In the genomic region with DNA sequence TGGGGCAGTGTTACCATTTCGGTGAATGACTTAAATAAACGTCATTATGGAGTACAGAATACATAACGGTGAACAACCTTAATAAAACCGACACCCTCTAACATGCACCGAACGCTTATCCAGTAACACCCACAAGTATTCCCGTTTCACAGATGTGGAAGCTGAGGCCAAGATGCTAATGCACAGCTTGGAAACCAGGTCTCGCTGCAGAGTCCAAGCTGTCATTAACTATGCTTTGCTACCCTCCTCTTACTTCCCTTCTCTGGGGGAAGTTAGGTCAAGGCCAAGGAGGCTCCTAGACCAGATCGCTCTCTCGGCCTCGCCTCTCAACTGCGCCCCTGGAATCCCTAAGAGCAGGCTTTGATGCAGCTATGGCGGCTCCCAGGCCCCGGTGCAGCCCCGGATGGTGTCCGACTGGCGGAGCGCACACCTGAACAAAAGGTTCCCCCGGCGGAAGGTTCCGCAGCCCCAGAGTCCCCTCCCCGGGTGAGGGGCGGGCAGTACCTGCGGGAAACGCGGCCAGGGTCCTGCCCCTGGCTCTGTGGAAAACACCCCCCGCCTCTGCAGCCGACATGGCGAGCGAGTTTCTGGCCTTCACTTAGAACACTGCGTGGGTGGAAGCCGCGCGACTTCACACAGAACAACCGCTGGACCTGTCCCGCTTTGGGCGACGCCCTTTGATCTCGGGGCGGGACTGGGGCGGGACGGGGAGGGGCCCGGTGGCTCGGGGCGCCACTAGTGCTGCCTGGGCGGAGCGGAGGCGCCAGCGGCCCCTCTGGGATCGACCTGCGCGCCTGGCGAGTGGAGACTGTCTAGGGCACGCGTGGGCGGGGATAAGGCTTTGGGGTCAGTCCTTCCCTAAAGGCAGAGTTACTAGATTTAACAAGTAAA, we compare ENCODE assay signal across 1 cellular context.
A peak's percentile ranks its signal among the peaks of the same experiment; 100 is the strongest.
TF ChIP-seq lines count a peak whose summit lies in the region.

A gene with protein sequence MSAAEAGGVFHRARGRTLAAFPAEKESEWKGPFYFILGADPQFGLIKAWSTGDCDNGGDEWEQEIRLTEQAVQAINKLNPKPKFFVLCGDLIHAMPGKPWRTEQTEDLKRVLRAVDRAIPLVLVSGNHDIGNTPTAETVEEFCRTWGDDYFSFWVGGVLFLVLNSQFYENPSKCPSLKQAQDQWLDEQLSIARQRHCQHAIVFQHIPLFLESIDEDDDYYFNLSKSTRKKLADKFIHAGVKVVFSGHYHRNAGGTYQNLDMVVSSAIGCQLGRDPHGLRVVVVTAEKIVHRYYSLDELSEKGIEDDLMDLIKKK (minus strand): TSS at position 685 of the 891 bp plus-strand sequence. CDS start 111 bp downstream, at position 574.

TF ChIP-seq in A549, 52 proteins besides CTCF, POLR2A, EP300 and RAD21 (continued from another document):
- TF ChIP-seq, protein P1, sequence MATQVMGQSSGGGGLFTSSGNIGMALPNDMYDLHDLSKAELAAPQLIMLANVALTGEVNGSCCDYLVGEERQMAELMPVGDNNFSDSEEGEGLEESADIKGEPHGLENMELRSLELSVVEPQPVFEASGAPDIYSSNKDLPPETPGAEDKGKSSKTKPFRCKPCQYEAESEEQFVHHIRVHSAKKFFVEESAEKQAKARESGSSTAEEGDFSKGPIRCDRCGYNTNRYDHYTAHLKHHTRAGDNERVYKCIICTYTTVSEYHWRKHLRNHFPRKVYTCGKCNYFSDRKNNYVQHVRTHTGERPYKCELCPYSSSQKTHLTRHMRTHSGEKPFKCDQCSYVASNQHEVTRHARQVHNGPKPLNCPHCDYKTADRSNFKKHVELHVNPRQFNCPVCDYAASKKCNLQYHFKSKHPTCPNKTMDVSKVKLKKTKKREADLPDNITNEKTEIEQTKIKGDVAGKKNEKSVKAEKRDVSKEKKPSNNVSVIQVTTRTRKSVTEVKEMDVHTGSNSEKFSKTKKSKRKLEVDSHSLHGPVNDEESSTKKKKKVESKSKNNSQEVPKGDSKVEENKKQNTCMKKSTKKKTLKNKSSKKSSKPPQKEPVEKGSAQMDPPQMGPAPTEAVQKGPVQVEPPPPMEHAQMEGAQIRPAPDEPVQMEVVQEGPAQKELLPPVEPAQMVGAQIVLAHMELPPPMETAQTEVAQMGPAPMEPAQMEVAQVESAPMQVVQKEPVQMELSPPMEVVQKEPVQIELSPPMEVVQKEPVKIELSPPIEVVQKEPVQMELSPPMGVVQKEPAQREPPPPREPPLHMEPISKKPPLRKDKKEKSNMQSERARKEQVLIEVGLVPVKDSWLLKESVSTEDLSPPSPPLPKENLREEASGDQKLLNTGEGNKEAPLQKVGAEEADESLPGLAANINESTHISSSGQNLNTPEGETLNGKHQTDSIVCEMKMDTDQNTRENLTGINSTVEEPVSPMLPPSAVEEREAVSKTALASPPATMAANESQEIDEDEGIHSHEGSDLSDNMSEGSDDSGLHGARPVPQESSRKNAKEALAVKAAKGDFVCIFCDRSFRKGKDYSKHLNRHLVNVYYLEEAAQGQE (IDR thresholded peaks at IDR 0.05), result peak; percentile 34; the same call in 1 of the 2 replicates
- TF ChIP-seq RCOR1 (IDR thresholded peaks at IDR 0.05; ENCODE audit: low read depth, low read length), result peak; percentile 94
- TF ChIP-seq, protein P2, sequence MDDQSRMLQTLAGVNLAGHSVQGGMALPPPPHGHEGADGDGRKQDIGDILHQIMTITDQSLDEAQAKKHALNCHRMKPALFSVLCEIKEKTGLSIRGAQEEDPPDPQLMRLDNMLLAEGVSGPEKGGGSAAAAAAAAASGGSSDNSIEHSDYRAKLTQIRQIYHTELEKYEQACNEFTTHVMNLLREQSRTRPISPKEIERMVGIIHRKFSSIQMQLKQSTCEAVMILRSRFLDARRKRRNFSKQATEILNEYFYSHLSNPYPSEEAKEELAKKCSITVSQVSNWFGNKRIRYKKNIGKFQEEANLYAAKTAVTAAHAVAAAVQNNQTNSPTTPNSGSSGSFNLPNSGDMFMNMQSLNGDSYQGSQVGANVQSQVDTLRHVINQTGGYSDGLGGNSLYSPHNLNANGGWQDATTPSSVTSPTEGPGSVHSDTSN (IDR thresholded peaks at IDR 0.05), result peak; percentile 7
- TF ChIP-seq, protein P3, sequence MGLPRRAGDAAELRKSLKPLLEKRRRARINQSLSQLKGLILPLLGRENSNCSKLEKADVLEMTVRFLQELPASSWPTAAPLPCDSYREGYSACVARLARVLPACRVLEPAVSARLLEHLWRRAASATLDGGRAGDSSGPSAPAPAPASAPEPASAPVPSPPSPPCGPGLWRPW (IDR thresholded peaks at IDR 0.05), result no peak
- TF ChIP-seq, protein P4, sequence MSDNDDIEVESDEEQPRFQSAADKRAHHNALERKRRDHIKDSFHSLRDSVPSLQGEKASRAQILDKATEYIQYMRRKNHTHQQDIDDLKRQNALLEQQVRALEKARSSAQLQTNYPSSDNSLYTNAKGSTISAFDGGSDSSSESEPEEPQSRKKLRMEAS (IDR thresholded peaks at IDR 0.05), result peak; percentile 85
- peak; percentile 62; the same call in 1 of the 2 replicates for TF ChIP-seq TFCP2L1 (CRISPR knock-in tag; IDR thresholded peaks at IDR 0.05)
- no peak for TF ChIP-seq FOSL2 (IDR thresholded peaks at IDR 0.05)
- peak; percentile 51; the same call in 1 of the 2 replicates for TF ChIP-seq FOSL2 (CRISPR knock-in tag; IDR thresholded peaks at IDR 0.05)
- TF ChIP-seq RARB (CRISPR knock-in tag; IDR thresholded peaks at IDR 0.05), result no peak; the same call in 1 of the 2 replicates
- TF ChIP-seq KDM5A (IDR thresholded peaks at IDR 0.05), result peak; percentile 78
- TF ChIP-seq POLR2AphosphoS2 (conservative IDR thresholded peaks at IDR 0.05; ENCODE audit: low read length), result no peak
- TF ChIP-seq FOSB (CRISPR knock-in tag; IDR thresholded peaks at IDR 0.05), result 0 out of 2 replicates have a peak, but pooled peaks have one; percentile 47
- TF ChIP-seq KDM1A (IDR thresholded peaks at IDR 0.05; ENCODE audit: low read depth), result peak; percentile 100
- peak; percentile 64; the same call in 1 of the 2 replicates for TF ChIP-seq HOXB5 (CRISPR knock-in tag; IDR thresholded peaks at IDR 0.05)
- no peak for TF ChIP-seq ZSCAN20 (CRISPR knock-in tag; IDR thresholded peaks at IDR 0.05)
- TF ChIP-seq CHD4 (IDR thresholded peaks at IDR 0.05; ENCODE audit: borderline replicate concordance), result peak; percentile 96
- no peak for TF ChIP-seq HEYL (CRISPR knock-in tag; IDR thresholded peaks at IDR 0.05)
- no peak for TF ChIP-seq ESRRA (IDR thresholded peaks at IDR 0.05; ENCODE audit: borderline replicate concordance, low read length)
- TF ChIP-seq FOXS1 (CRISPR knock-in tag; IDR thresholded peaks at IDR 0.05), result no peak
- no peak for TF ChIP-seq ZNF302 (CRISPR knock-in tag; IDR thresholded peaks at IDR 0.05)
- 0 out of 2 replicates have a peak, but pooled peaks have one; percentile 70 for TF ChIP-seq RFX5 (IDR thresholded peaks at IDR 0.05)
- TF ChIP-seq MYC (IDR thresholded peaks at IDR 0.05; ENCODE audit: borderline replicate concordance, low read length), result peak; percentile 43
- TF ChIP-seq SMC3 (IDR thresholded peaks at IDR 0.05), result peak; percentile 43
- no peak for TF ChIP-seq ZFP36 (IDR thresholded peaks at IDR 0.05; ENCODE audit: borderline replicate concordance, partially characterized antibody)
- TF ChIP-seq CBX2 (IDR thresholded peaks at IDR 0.05; ENCODE audit: borderline replicate concordance, low read depth), result no peak
- TF ChIP-seq, protein P5, sequence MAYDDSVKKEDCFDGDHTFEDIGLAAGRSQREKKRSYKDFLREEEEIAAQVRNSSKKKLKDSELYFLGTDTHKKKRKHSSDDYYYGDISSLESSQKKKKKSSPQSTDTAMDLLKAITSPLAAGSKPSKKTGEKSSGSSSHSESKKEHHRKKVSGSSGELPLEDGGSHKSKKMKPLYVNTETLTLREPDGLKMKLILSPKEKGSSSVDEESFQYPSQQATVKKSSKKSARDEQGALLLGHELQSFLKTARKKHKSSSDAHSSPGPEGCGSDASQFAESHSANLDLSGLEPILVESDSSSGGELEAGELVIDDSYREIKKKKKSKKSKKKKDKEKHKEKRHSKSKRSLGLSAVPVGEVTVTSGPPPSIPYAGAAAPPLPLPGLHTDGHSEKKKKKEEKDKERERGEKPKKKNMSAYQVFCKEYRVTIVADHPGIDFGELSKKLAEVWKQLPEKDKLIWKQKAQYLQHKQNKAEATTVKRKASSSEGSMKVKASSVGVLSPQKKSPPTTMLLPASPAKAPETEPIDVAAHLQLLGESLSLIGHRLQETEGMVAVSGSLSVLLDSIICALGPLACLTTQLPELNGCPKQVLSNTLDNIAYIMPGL (CRISPR knock-in tag; IDR thresholded peaks at IDR 0.05; ENCODE audit: borderline replicate concordance), result peak; percentile 58; the same call in 1 of the 2 replicates
- peak; percentile 12 for TF ChIP-seq CHD2 (IDR thresholded peaks at IDR 0.05; ENCODE audit: low read length, partially characterized antibody)
- no peak for TF ChIP-seq BHLHE40 (IDR thresholded peaks at IDR 0.05; ENCODE audit: low read depth, low read length)
- 0 out of 2 replicates have a peak, but pooled peaks have one; percentile 36 for TF ChIP-seq TP53 (CRISPR knock-in tag; IDR thresholded peaks at IDR 0.05)
- TF ChIP-seq HOXB13 (CRISPR knock-in tag; IDR thresholded peaks at IDR 0.05; ENCODE audit: low read depth), result peak; percentile 43; the same call in 1 of the 2 replicates
- TF ChIP-seq, protein P6, sequence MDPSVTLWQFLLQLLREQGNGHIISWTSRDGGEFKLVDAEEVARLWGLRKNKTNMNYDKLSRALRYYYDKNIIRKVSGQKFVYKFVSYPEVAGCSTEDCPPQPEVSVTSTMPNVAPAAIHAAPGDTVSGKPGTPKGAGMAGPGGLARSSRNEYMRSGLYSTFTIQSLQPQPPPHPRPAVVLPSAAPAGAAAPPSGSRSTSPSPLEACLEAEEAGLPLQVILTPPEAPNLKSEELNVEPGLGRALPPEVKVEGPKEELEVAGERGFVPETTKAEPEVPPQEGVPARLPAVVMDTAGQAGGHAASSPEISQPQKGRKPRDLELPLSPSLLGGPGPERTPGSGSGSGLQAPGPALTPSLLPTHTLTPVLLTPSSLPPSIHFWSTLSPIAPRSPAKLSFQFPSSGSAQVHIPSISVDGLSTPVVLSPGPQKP (IDR thresholded peaks at IDR 0.05; ENCODE audit: low read depth, low read length), result no peak
- TF ChIP-seq RNF2 (IDR thresholded peaks at IDR 0.05; ENCODE audit: borderline replicate concordance, low read depth), result no peak
- TF ChIP-seq HDAC2 (IDR thresholded peaks at IDR 0.05), result peak; percentile 99
- TF ChIP-seq, protein P7, sequence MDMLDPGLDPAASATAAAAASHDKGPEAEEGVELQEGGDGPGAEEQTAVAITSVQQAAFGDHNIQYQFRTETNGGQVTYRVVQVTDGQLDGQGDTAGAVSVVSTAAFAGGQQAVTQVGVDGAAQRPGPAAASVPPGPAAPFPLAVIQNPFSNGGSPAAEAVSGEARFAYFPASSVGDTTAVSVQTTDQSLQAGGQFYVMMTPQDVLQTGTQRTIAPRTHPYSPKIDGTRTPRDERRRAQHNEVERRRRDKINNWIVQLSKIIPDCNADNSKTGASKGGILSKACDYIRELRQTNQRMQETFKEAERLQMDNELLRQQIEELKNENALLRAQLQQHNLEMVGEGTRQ (IDR thresholded peaks at IDR 0.05), result no peak
- peak; percentile 97 for TF ChIP-seq PHF8 (IDR thresholded peaks at IDR 0.05; ENCODE audit: borderline replicate concordance, low read depth)
- peak; percentile 27; the same call in 1 of the 2 replicates for TF ChIP-seq ZC3H11A (IDR thresholded peaks at IDR 0.05)
